ENCODE assay signal across 8 cellular contexts in the genomic region with DNA sequence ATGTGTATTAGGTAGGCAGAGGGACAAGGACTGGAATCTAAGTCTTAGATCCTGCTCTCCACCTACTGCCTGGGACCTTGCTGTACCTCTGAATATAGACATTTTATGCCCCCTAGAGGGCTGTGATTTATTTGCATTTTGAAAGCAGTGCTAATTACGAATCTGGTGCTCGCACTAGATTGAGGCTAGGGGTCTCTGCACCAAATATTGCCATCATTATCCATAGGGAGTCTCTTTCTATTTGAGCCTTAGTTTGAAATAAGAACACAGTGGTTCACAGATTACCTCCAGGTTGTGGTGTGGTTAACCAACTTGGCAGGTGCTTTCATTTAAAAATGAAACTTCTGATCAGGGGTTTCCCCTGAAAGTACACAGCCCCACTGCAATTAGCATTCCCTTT. TPM values are rescaled to one million over a fixed set of nuclear protein-coding genes. Genes with fewer than 3 reads are reported as not detected.
A peak's percentile ranks its signal among the peaks of the same experiment; 100 is the strongest.
DNase-seq lines count a peak whose midpoint lies in the region; ATAC-seq and TF ChIP-seq lines count a peak whose summit lies in the region.

No MANE protein-coding gene starts in this region.

- intact Hi-C loops in ascending aorta (cut with DNase I), result no loop called here
- intact Hi-C loops in tibial artery (cut with DNase I; ENCODE audit: low total_unique reads), result no loop called here

- H3K4me1 ChIP-seq in DOHH2 (ENCODE audit: control insufficient read depth, low read length) (no peaks in the 10 kb centered on the region), ascending aorta (no peaks in the 10 kb centered on the region), tibial artery (no peaks in the 10 kb centered on the region)

- TF ChIP-seq CTCF in DOHH2 (IDR thresholded peaks at IDR 0.05; ENCODE audit: low read depth, low read length, poor library complexity, severe bottlenecking) (peak; percentile 61), RWPE1 (conservative IDR thresholded peaks at IDR 0.05; ENCODE audit: low read depth) (no peak), ascending aorta (IDR thresholded peaks at IDR 0.05) (peak in 1 of 3 experiments; percentile 28), tibial artery (IDR thresholded peaks at IDR 0.05) (peak in 1 of 2 experiments; percentile 12)

- peaks cover 9% of the 10 kb centered on the region for H3K27me3 ChIP-seq in DOHH2 (ENCODE audit: control insufficient read depth, low read length)
- no peaks in the 10 kb centered on the region for H3K27me3 ChIP-seq in ascending aorta
- peaks cover 0 to 3% of the 10 kb centered on the region in 2 donors for H3K27me3 ChIP-seq in tibial artery

- DNase-seq in RWPE1 (ENCODE audit: low spot score) (peak; percentile 33), glomerular visceral epithelial cell (ENCODE audit: extremely low spot score) (peak; percentile 17), ascending aorta (ENCODE audit: low spot score in 2 of 2) (no peak), cerebellar nuclear complex (lab: John Stamatoyannopoulos, UW) (no peak), tibial artery (no peak)

- H4K20me1 ChIP-seq in DOHH2 (ENCODE audit: control insufficient read depth, insufficient read depth, low read depth, low read length), result no peaks in the 10 kb centered on the region

- no peaks in the 10 kb centered on the region for H3K9me3 ChIP-seq in DOHH2 (ENCODE audit: control insufficient read depth, insufficient read depth, low read length)
- H3K9me3 ChIP-seq in ascending aorta, result no peaks in the 10 kb centered on the region
- H3K9me3 ChIP-seq in tibial artery, result no peaks in the 10 kb centered on the region

- no peaks in the 10 kb centered on the region for H3F3A ChIP-seq in DOHH2 (ENCODE audit: control insufficient read depth, insufficient read depth)

- H3K4me3 ChIP-seq in DOHH2 (ENCODE audit: low read length) (no peak overlapping the region), ascending aorta (no peak overlapping the region), tibial artery (no peak overlapping the region)

- H3K27ac ChIP-seq in DOHH2 (ENCODE audit: low read depth, low read length) (no peak overlapping the region), RWPE1 (no peak overlapping the region), ascending aorta (no peak overlapping the region), tibial artery (no peak overlapping the region)

- H3K79me2 ChIP-seq in DOHH2 (ENCODE audit: control insufficient read depth, low read length), result no peaks in the 10 kb centered on the region

- CTCF ChIA-PET in RWPE1 (lab: Yijun Ruan, JAX), result interaction anchor here (0.5 to 0.9 kb wide), 2 partner anchors 21 to 45 kb away, joined by 3 read pairs; no protein-coding TSS in a partner anchor

- no peak overlapping the region for H3K4me2 ChIP-seq in DOHH2 (ENCODE audit: low read length)

- ATAC-seq in GM19043 (IDR thresholded peaks at IDR 0.05; ENCODE audit: low read depth, unreplicated experiment) (peak; percentile 93), HG03066 (IDR thresholded peaks at IDR 0.05; ENCODE audit: low read depth, unreplicated experiment) (peak; percentile 90)

- no peaks in the 10 kb centered on the region for H3K9me2 ChIP-seq in DOHH2 (replicated peaks; ENCODE audit: control insufficient read depth, low read length)

- POLR2A ChIA-PET in RWPE1 (lab: Yijun Ruan, JAX; ENCODE audit: low non-redundant PET), result no interaction called here

- H3K36me3 ChIP-seq in DOHH2 (ENCODE audit: control insufficient read depth, low read length), result no peaks in the 10 kb centered on the region
- H3K36me3 ChIP-seq in ascending aorta, result no peaks in the 10 kb centered on the region
- H3K36me3 ChIP-seq in tibial artery, result no peaks in the 10 kb centered on the region

RNA-seq across cellular contexts. Expression of a gene that starts 41.8 kb away (rescaled TPM):
- total RNA-seq in ascending aorta, result not detected

RNA-seq across cellular contexts. Expression of a gene that starts 59.4 kb away (rescaled TPM):
- total RNA-seq in ascending aorta, result 4.4 TPM

Comparison
In these comparisons a context has a peak if more than half of its experiments do, and no peak if none do; other contexts are left out.
1. DNase-seq: peak in RWPE1 (single experiment) and glomerular visceral epithelial cell (single experiment); none in ascending aorta (0 of 2), cerebellar nuclear complex (0 of 2) and tibial artery (0 of 2).